In genomic region chr17:40322417-40323315, GRCh38 we compare ENCODE assay signal across 8 cellular contexts. TPM values are rescaled to one million over a fixed set of nuclear protein-coding genes. Genes with fewer than 3 reads are reported as not detected.
DNase-seq lines count a peak whose midpoint lies in the region; ATAC-seq and TF ChIP-seq lines count a peak whose summit lies in the region.

No MANE protein-coding gene starts in this region.

- H3K27ac Mint-ChIP-seq in activated T-helper 1 cell treated with anti-CD3 and anti-CD28 coated beads, Interleukin-12 subunit alpha, Interleukin-12 subunit beta, Interleukin-2, Interleukin-4 antibody, amounts not matched to agents 30 ng/mL and 10 ng/mL and 1 ng/mL, durations not matched to agents 14 hours and 24 hours and 36 hours, result peak overlapping the region; percentile 98

- H3K27me3 ChIP-seq in Peyer's patch, result no peaks in the 10 kb centered on the region
- H3K27me3 ChIP-seq in parathyroid adenoma (ENCODE audit: control insufficient read depth, insufficient read depth, low read length), result no peaks in the 10 kb centered on the region
- peaks cover 2% of the 10 kb centered on the region for H3K27me3 ChIP-seq in thymus (ENCODE audit: control insufficient read depth, insufficient read depth)

- intact Hi-C loops in activated T-helper 1 cell treated with anti-CD3 and anti-CD28 coated beads, Interleukin-12 subunit alpha, Interleukin-12 subunit beta, Interleukin-2, Interleukin-4 antibody, amounts not matched to agents 30 ng/mL and 10 ng/mL and 1 ng/mL, durations not matched to agents 14 hours and 24 hours and 36 hours (cut with micrococcal nuclease), result loop anchor here (1.0 to 10.0 kb wide), 10 partner anchors 19 to 1342 kb away; partner anchors contain the start of gene CDC6

- peaks cover 2% of the 10 kb centered on the region for H3K36me3 Mint-ChIP-seq in activated T-helper 1 cell treated with anti-CD3 and anti-CD28 coated beads, Interleukin-12 subunit alpha, Interleukin-12 subunit beta, Interleukin-2, Interleukin-4 antibody, amounts not matched to agents 30 ng/mL and 10 ng/mL and 1 ng/mL, durations not matched to agents 14 hours and 24 hours and 36 hours (ENCODE audit: low read depth)

- peaks cover 94% of the 10 kb centered on the region for H3K4me1 Mint-ChIP-seq in activated T-helper 1 cell treated with anti-CD3 and anti-CD28 coated beads, Interleukin-12 subunit alpha, Interleukin-12 subunit beta, Interleukin-2, Interleukin-4 antibody, amounts not matched to agents 30 ng/mL and 10 ng/mL and 1 ng/mL, durations not matched to agents 14 hours and 24 hours and 36 hours (ENCODE audit: low read depth)

- H3K36me3 ChIP-seq in Peyer's patch (no peaks in the 10 kb centered on the region), parathyroid adenoma (ENCODE audit: control insufficient read depth, insufficient read depth, low read length) (no peaks in the 10 kb centered on the region), thymus (ENCODE audit: control insufficient read depth, insufficient read depth) (no peaks in the 10 kb centered on the region)

- H3K79me2 ChIP-seq in parathyroid adenoma, result peaks cover 51% of the 10 kb centered on the region

- H3K27ac ChIP-seq in Peyer's patch (peak overlapping the region; percentile 84 to 98 (median 90)), parathyroid adenoma (peak overlapping the region; percentile 82), thymus (ENCODE audit: low read depth) (peak overlapping the region; percentile 79)

- peak overlapping the region; percentile 11 for H3K9ac ChIP-seq in parathyroid adenoma

- ATAC-seq in GM18498 (IDR thresholded peaks at IDR 0.05; ENCODE audit: unreplicated experiment), result peak; percentile 35
- ATAC-seq in HG02885 (IDR thresholded peaks at IDR 0.05; ENCODE audit: poor library complexity, unreplicated experiment), result peak; percentile 34
- ATAC-seq in HG03457 (IDR thresholded peaks at IDR 0.05; ENCODE audit: unreplicated experiment), result no peak

- 1% methylated on average over 16 of the region's 16 CpGs for whole genome bisulfite sequencing in thymus

- H3K27me3 Mint-ChIP-seq in activated T-helper 1 cell treated with anti-CD3 and anti-CD28 coated beads, Interleukin-12 subunit alpha, Interleukin-12 subunit beta, Interleukin-2, Interleukin-4 antibody, amounts not matched to agents 30 ng/mL and 10 ng/mL and 1 ng/mL, durations not matched to agents 14 hours and 24 hours and 36 hours (ENCODE audit: insufficient read depth), result no peaks in the 10 kb centered on the region

- H3K4me3 Mint-ChIP-seq in activated T-helper 1 cell treated with anti-CD3 and anti-CD28 coated beads, Interleukin-12 subunit alpha, Interleukin-12 subunit beta, Interleukin-2, Interleukin-4 antibody, amounts not matched to agents 30 ng/mL and 10 ng/mL and 1 ng/mL, durations not matched to agents 14 hours and 24 hours and 36 hours, result peak overlapping the region; percentile 95

- peak overlapping the region; percentile 82 for H2AFZ ChIP-seq in parathyroid adenoma

- peaks cover 11 to 91% (median 67%) of the 10 kb centered on the region in 4 donors for H3K4me1 ChIP-seq in Peyer's patch
- peaks cover 43% of the 10 kb centered on the region for H3K4me1 ChIP-seq in parathyroid adenoma
- H3K4me1 ChIP-seq in thymus (ENCODE audit: control insufficient read depth, insufficient read depth, low read length), result peaks cover 73% of the 10 kb centered on the region

- H3K9me3 ChIP-seq in Peyer's patch (no peaks in the 10 kb centered on the region), parathyroid adenoma (ENCODE audit: control insufficient read depth, low read length) (no peaks in the 10 kb centered on the region), thymus (ENCODE audit: control insufficient read depth) (no peaks in the 10 kb centered on the region)

- no peaks in the 10 kb centered on the region for H3K9me3 Mint-ChIP-seq in activated T-helper 1 cell treated with anti-CD3 and anti-CD28 coated beads, Interleukin-12 subunit alpha, Interleukin-12 subunit beta, Interleukin-2, Interleukin-4 antibody, amounts not matched to agents 30 ng/mL and 10 ng/mL and 1 ng/mL, durations not matched to agents 14 hours and 24 hours and 36 hours

- peak overlapping the region; percentile 90 for H3K4me2 ChIP-seq in parathyroid adenoma (ENCODE audit: low read length)

- DNase-seq in Peyer's patch (peak; percentile 63 to 94 (median 93)), fibroblast of the aortic adventitia (ENCODE audit: low read depth) (peak; percentile 81)
- DNase-seq in activated T-helper 1 cell treated with anti-CD3 and anti-CD28 coated beads, Interleukin-12 subunit alpha, Interleukin-12 subunit beta, Interleukin-2, Interleukin-4 antibody, amounts not matched to agents 30 ng/mL and 10 ng/mL and 1 ng/mL, durations not matched to agents 14 hours and 24 hours and 36 hours (ENCODE audit: low spot score), result peak; percentile 89

- H3K4me3 ChIP-seq in Peyer's patch (peak overlapping the region; percentile 30 to 95 (median 46)), fibroblast of the aortic adventitia (ENCODE audit: low read depth, low read length) (peak overlapping the region; percentile 95), parathyroid adenoma (ENCODE audit: low read depth, low read length) (peak overlapping the region; percentile 66), thymus (ENCODE audit: low read length) (peak overlapping the region; percentile 47)

- no peak for TF ChIP-seq POLR2A in Peyer's patch (IDR thresholded peaks at IDR 0.05)

- no peak for TF ChIP-seq CTCF in Peyer's patch (IDR thresholded peaks at IDR 0.05)
- no peak for TF ChIP-seq CTCF in fibroblast of the aortic adventitia (IDR thresholded peaks at IDR 0.05; ENCODE audit: insufficient read depth, low read length)
- TF ChIP-seq CTCF in parathyroid adenoma (IDR thresholded peaks at IDR 0.05), result no peak

RNA-seq across cellular contexts. Expression of gene RARA, which starts 13.7 kb away (rescaled TPM):
- 10 to 100 TPM; 46.2 to 93.3 (median 72.1) TPM for total RNA-seq in Peyer's patch
- total RNA-seq in activated T-helper 1 cell treated with anti-CD3 and anti-CD28 coated beads, Interleukin-12 subunit alpha, Interleukin-12 subunit beta, Interleukin-2, Interleukin-4 antibody, amounts not matched to agents 30 ng/mL and 10 ng/mL and 1 ng/mL, durations not matched to agents 14 hours and 24 hours and 36 hours, result 19.3 and 19.9 TPM in 2 replicates
- total RNA-seq in fibroblast of the aortic adventitia (ENCODE audit: low replicate concordance), result 16.0 and 25.2 TPM in 2 replicates
- 17.1 TPM for polyA plus RNA-seq in thymus

RNA-seq across cellular contexts. Expression of gene CDC6, which starts 35.0 kb away (rescaled TPM):
- total RNA-seq in Peyer's patch (10 to 100 TPM in 1 of 4 donors, 1 to 10 TPM in 3; 2.5 to 21.5 (median 3.4) TPM), fibroblast of the aortic adventitia (ENCODE audit: low replicate concordance) (2.9 and 40.4 TPM in 2 replicates)
- total RNA-seq in activated T-helper 1 cell treated with anti-CD3 and anti-CD28 coated beads, Interleukin-12 subunit alpha, Interleukin-12 subunit beta, Interleukin-2, Interleukin-4 antibody, amounts not matched to agents 30 ng/mL and 10 ng/mL and 1 ng/mL, durations not matched to agents 14 hours and 24 hours and 36 hours, result 130 and 135 TPM in 2 replicates
- 1.3 TPM for polyA plus RNA-seq in thymus

RNA-seq across cellular contexts. Expression of gene GJD3, which starts 41.9 kb away (rescaled TPM):
- total RNA-seq in Peyer's patch (1 to 10 TPM in 1 of 4 donors, not detected in 3; 1.6 TPM), fibroblast of the aortic adventitia (ENCODE audit: low replicate concordance) (5.9 TPM in 1 of 2 replicates, not detected in the other)
- 0.44 and 0.56 TPM in 2 replicates for total RNA-seq in activated T-helper 1 cell treated with anti-CD3 and anti-CD28 coated beads, Interleukin-12 subunit alpha, Interleukin-12 subunit beta, Interleukin-2, Interleukin-4 antibody, amounts not matched to agents 30 ng/mL and 10 ng/mL and 1 ng/mL, durations not matched to agents 14 hours and 24 hours and 36 hours
- 0.34 TPM for polyA plus RNA-seq in thymus
